ENCODE assay signal across 8 cellular contexts in the genomic region with DNA sequence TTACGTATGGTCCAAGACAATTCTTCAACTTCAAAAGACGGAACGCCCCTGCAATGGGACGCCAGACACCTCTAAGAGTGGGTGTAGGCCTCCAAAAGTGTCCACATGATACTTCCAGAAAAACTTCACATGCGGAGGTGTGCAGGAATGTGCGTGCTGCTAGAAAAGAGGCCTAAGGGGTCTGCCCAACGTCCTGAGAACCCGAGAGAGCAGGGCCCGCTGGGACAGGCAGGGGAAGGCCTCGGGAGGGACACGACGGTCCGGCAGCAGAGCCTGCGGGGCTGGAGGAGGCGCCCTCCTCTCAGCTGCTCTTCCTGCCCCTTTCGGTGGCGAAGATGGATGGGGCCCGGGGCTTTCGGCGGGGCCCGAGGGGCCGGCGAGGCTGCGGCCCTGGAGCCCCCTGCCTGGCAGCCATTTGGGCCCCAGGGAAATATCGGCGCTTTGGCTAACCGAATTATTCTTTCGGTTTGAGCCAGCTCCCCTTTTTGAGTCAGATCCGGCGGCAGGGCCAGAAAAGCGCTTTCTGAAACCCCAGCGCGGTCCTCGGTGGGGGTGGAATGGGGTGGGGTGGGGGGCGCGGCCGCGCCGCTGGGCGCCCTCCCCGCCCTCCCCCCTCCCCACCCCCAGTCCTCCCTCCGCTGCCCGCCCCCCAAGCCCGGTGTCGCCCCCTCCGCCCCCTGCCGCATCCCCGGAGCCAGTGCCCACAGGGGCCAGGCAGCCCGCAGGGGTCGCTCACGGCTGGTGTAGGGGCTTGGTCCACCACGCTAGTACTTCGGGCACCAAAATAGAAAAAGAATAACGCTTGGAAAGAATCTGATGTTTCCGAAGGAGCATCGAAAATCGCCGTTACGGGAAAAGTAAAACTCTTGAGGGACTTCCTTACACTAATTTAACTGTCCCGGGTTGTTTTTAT. TPM values are rescaled to one million over a fixed set of nuclear protein-coding genes. Genes with fewer than 3 reads are reported as not detected.
A peak's percentile ranks its signal among the peaks of the same experiment; 100 is the strongest.
DNase-seq lines count a peak whose midpoint lies in the region; ATAC-seq, FAIRE-seq and TF ChIP-seq lines count a peak whose summit lies in the region.

No MANE protein-coding gene starts in this region.

- DNase-seq in Right ventricle myocardium superior (no peak), Right ventricle myocardium inferior (ENCODE audit: missing footprints) (no peak), T-helper 2 cell (peak in 4 of 5 experiments; percentile 42 to 88 (median 46)), bronchial epithelial cell (ENCODE audit: low read depth) (no peak), mesenchymal stem cell (peak; percentile 51), pons (ENCODE audit: low spot score) (no peak)
- peak; percentile 82 for DNase-seq in stimulated activated naive B cell treated with anti-CD40 and anti-IgM and Interleukin-4, amounts not matched to agents 10 μg/mL and 1 μg/mL and 100 μg/mL, for 72 hours

- H3K4ac ChIP-seq in mesenchymal stem cell (ENCODE audit: low read depth in 1 of 2, low read length in 2 of 2) = peak overlapping the region in 1 of 2 experiments; percentile 60

- no peaks in the 10 kb centered on the region for H3K9me3 Mint-ChIP-seq in stimulated activated naive B cell treated with anti-CD40 and anti-IgM and Interleukin-4, amounts not matched to agents 10 μg/mL and 1 μg/mL and 100 μg/mL, for 72 hours

- H2AFZ ChIP-seq in mesenchymal stem cell (ENCODE audit: low read depth, low read length) = peak overlapping the region; percentile 78

- H3K9ac ChIP-seq in mesenchymal stem cell (ENCODE audit: low read length) = peak overlapping the region; percentile 88

- peak overlapping the region; percentile 87 for H2BK15ac ChIP-seq in mesenchymal stem cell (ENCODE audit: low read depth, poor library complexity, severe bottlenecking)

- TF ChIP-seq CTCF in bronchial epithelial cell (IDR thresholded peaks at IDR 0.05; ENCODE audit: insufficient read depth, low read length, severe bottlenecking) = no peak

- H3K4me3 Mint-ChIP-seq in stimulated activated naive B cell treated with anti-CD40 and anti-IgM and Interleukin-4, amounts not matched to agents 10 μg/mL and 1 μg/mL and 100 μg/mL, for 72 hours = peak overlapping the region; percentile 80

- H3K27ac ChIP-seq in mesenchymal stem cell (ENCODE audit: low read length, poor library complexity, severe bottlenecking) = no peak overlapping the region

- H3K4me2 ChIP-seq in mesenchymal stem cell (ENCODE audit: low read length, poor library complexity, severe bottlenecking) = peak overlapping the region; percentile 74

- H3K9me3 ChIP-seq in mesenchymal stem cell (ENCODE audit: control insufficient read depth, low read length) = no peaks in the 10 kb centered on the region

- peak; percentile 14 for ATAC-seq in Right ventricle myocardium superior (ENCODE audit: poor library complexity)
- no peak for ATAC-seq in Right ventricle myocardium inferior
- ATAC-seq in stimulated activated naive B cell treated with anti-CD40 and anti-IgM and Interleukin-4, amounts not matched to agents 10 μg/mL and 1 μg/mL and 100 μg/mL, for 72 hours (replicated peaks) = peak; percentile 39 to 54
- no peak for ATAC-seq in HG03342 (IDR thresholded peaks at IDR 0.05; ENCODE audit: unreplicated experiment)

- peak overlapping the region; percentile 94 for H4K8ac ChIP-seq in mesenchymal stem cell (ENCODE audit: low read length)

- no peak overlapping the region for H3K14ac ChIP-seq in mesenchymal stem cell (ENCODE audit: low read length in 2 of 2)

- no peaks in the 10 kb centered on the region for H3K79me1 ChIP-seq in mesenchymal stem cell (replicated peaks; ENCODE audit: low read length, poor library complexity, severe bottlenecking)

- H2BK120ac ChIP-seq in mesenchymal stem cell (ENCODE audit: low read depth, low read length) = peak overlapping the region; percentile 54

- WGBS in mesenchymal stem cell = 17% methylated on average over 41 of the region's 60 CpGs

- H3K27me3 ChIP-seq in bronchial epithelial cell (ENCODE audit: control insufficient read depth, insufficient read depth, low read length) (peaks cover 7% of the 10 kb centered on the region), mesenchymal stem cell (ENCODE audit: control insufficient read depth in 1 of 2, insufficient read depth in 1 of 2, low read length in 2 of 2) (peaks cover 0 to 27% of the 10 kb centered on the region in 2 experiments)

- H3K18ac ChIP-seq in mesenchymal stem cell (ENCODE audit: low read depth in 1 of 2, low read length in 2 of 2) = peak overlapping the region; percentile 54 to 85

- H3K36me3 ChIP-seq in bronchial epithelial cell (ENCODE audit: control insufficient read depth, insufficient read depth, low read length) (no peaks in the 10 kb centered on the region), mesenchymal stem cell (ENCODE audit: control insufficient read depth in 1 of 2, insufficient read depth in 2 of 2, low read depth in 1 of 2, low read length in 2 of 2) (no peaks in the 10 kb centered on the region)

- FAIRE-seq in bronchial epithelial cell (lab: Jason Lieb, UNC) = no peak

- peaks cover 63 to 90% of the 10 kb centered on the region in 2 donors for H3K4me1 Mint-ChIP-seq in stimulated activated naive B cell treated with anti-CD40 and anti-IgM and Interleukin-4, amounts not matched to agents 10 μg/mL and 1 μg/mL and 100 μg/mL, for 72 hours

- H2BK12ac ChIP-seq in mesenchymal stem cell (ENCODE audit: low read length in 2 of 2) = peak overlapping the region in 1 of 2 experiments; percentile 38

- intact Hi-C loops in Right ventricle myocardium superior (cut with DNase I) = no loop called here
- intact Hi-C loops in Right ventricle myocardium inferior (cut with DNase I) = no loop called here

- no peaks in the 10 kb centered on the region for H3K36me3 Mint-ChIP-seq in stimulated activated naive B cell treated with anti-CD40 and anti-IgM and Interleukin-4, amounts not matched to agents 10 μg/mL and 1 μg/mL and 100 μg/mL, for 72 hours

- no peak overlapping the region for H2BK5ac ChIP-seq in mesenchymal stem cell (ENCODE audit: low read depth, low read length, poor library complexity, severe bottlenecking)

- H3K27me3 Mint-ChIP-seq in stimulated activated naive B cell treated with anti-CD40 and anti-IgM and Interleukin-4, amounts not matched to agents 10 μg/mL and 1 μg/mL and 100 μg/mL, for 72 hours = peaks cover 3 to 10% of the 10 kb centered on the region in 2 donors

- H3K27ac Mint-ChIP-seq in stimulated activated naive B cell treated with anti-CD40 and anti-IgM and Interleukin-4, amounts not matched to agents 10 μg/mL and 1 μg/mL and 100 μg/mL, for 72 hours = peak overlapping the region; percentile 94

- H4K91ac ChIP-seq in mesenchymal stem cell (ENCODE audit: low read length) = peak overlapping the region; percentile 88

- H2AK5ac ChIP-seq in mesenchymal stem cell (ENCODE audit: low read length, severe bottlenecking) = no peak overlapping the region

- H3K4me3 ChIP-seq in bronchial epithelial cell (ENCODE audit: low read depth, low read length) (peak overlapping the region; percentile 40), mesenchymal stem cell (ENCODE audit: insufficient read depth in 1 of 2, low read depth in 1 of 2, low read length in 2 of 2) (peak overlapping the region; percentile 50 to 68)

- peaks cover 30% of the 10 kb centered on the region for H3K4me1 ChIP-seq in mesenchymal stem cell (ENCODE audit: control insufficient read depth, insufficient read depth, low read depth, low read length)

- H3K23ac ChIP-seq in mesenchymal stem cell (ENCODE audit: low read length in 2 of 2) = no peak overlapping the region

RNA-seq across cellular contexts. Expression of gene ARID5A, which starts 9.2 kb away (rescaled TPM):
- total RNA-seq in Right ventricle myocardium superior (9.4 TPM), Right ventricle myocardium inferior (8.7 TPM), bronchial epithelial cell (2.9 and 3.7 TPM in 2 replicates)
- 4.0 TPM for polyA plus RNA-seq in mesenchymal stem cell (2013, experiment 1 of 2)
- polyA plus RNA-seq in mesenchymal stem cell (2013, experiment 2 of 2) = 3.9 TPM

RNA-seq across cellular contexts. Expression of gene NEURL3, which starts 22.2 kb away (rescaled TPM):
- total RNA-seq in Right ventricle myocardium superior (not detected), Right ventricle myocardium inferior (0.14 TPM), bronchial epithelial cell (not detected in 2 replicates)
- polyA plus RNA-seq in mesenchymal stem cell (2013, experiment 1 of 2) = not detected
- not detected for polyA plus RNA-seq in mesenchymal stem cell (2013, experiment 2 of 2)

Comparison
In these comparisons a context has a peak if more than half of its experiments do, and no peak if none do; other contexts are left out.
1. ATAC-seq: peak in Right ventricle myocardium superior (single experiment) and stimulated activated naive B cell treated with anti-CD40 and anti-IgM and Interleukin-4, amounts not matched to agents 10 μg/mL and 1 μg/mL and 100 μg/mL, for 72 hours (2 of 2); none in Right ventricle myocardium inferior (single experiment) and HG03342 (single experiment).
2. DNase-seq: peak in T-helper 2 cell (4 of 5), mesenchymal stem cell (single experiment) and stimulated activated naive B cell treated with anti-CD40 and anti-IgM and Interleukin-4, amounts not matched to agents 10 μg/mL and 1 μg/mL and 100 μg/mL, for 72 hours (single experiment); none in Right ventricle myocardium superior (single experiment), Right ventricle myocardium inferior (single experiment), bronchial epithelial cell (single experiment) and pons (single experiment).